Comparison of ENCODE assay signal across 1 cellular context in genomic region chr7:13551503-13551902, GRCh38.
TF ChIP-seq lines count a peak whose summit lies in the region.

No MANE protein-coding gene starts in this region.

TF ChIP-seq in HEK293, 187 proteins besides CTCF, POLR2A, EP300 and RAD21 (continued from another document):
- TF ChIP-seq GLI4 (tag by site-specific recombination; IDR thresholded peaks at IDR 0.05) (no peak), ZNF133 (tag by site-specific recombination; IDR thresholded peaks at IDR 0.05) (no peak), ZNF114 (tag by site-specific recombination; IDR thresholded peaks at IDR 0.05) (no peak), ZNF555 (tag by site-specific recombination; conservative IDR thresholded peaks at IDR 0.05) (no peak), KLF8 (tag by site-specific recombination; IDR thresholded peaks at IDR 0.05) (peak; percentile 71), ZNF670 (tag by site-specific recombination; IDR thresholded peaks at IDR 0.05; ENCODE audit: low read depth) (no peak)
